ENCODE assay signal across 31 cellular contexts in genomic region chr1:70324683-70325082, GRCh38. TPM values are rescaled to one million over a fixed set of nuclear protein-coding genes. Genes with fewer than 3 reads are reported as not detected.
A peak's percentile ranks its signal among the peaks of the same experiment; 100 is the strongest.
DNase-seq lines count a peak whose midpoint lies in the region; ATAC-seq and TF ChIP-seq lines count a peak whose summit lies in the region.
"Had no signal": no experiment of that assay in that cellular context is flagged by ENCODE, and none has a peak within 500 bp of the region (broad histone marks: within the 10 kb centered on the region; RNA-seq: fewer than 3 reads in every experiment).

No MANE protein-coding gene starts in this region.

- H3K4me3 ChIP-seq in PC-3 (ENCODE audit: low read length) (no peak overlapping the region), endodermal cell (ENCODE audit: low read length) (no peak overlapping the region)
- H3K4me3 ChIP-seq: psoas muscle, sigmoid colon, stomach, thyroid gland had no signal

- H3K4me2 ChIP-seq in PC-3 (ENCODE audit: low read length) = no peak overlapping the region

- H3K9me3 ChIP-seq in PC-3 (ENCODE audit: low read length) (no peaks in the 10 kb centered on the region), endodermal cell (ENCODE audit: control insufficient read depth, low read length) (no peaks in the 10 kb centered on the region)
- H3K9me3 ChIP-seq: BE2C, psoas muscle, sigmoid colon, stomach, thyroid gland had no signal

- no peaks in the 10 kb centered on the region for H3K4me1 Mint-ChIP-seq in endodermal cell
- peaks cover 25% of the 10 kb centered on the region for H3K4me1 Mint-ChIP-seq in Calu3 (ENCODE audit: low read depth, unreplicated experiment)

- H3K27me3 Mint-ChIP-seq in endodermal cell (ENCODE audit: insufficient read depth) = no peaks in the 10 kb centered on the region
- no peaks in the 10 kb centered on the region for H3K27me3 Mint-ChIP-seq in Calu3 (ENCODE audit: unreplicated experiment)
- H3K27me3 Mint-ChIP-seq: activated B cell treated with CpG ODN at 0.5 μM for 24 hours; activated CD4-positive, alpha-beta T cell treated with anti-CD3 and anti-CD28 coated beads, Interleukin-2, amount 10 ng/mL, durations not matched to agents 7 days and 5 days; naive B cell had no signal

- peaks cover 18% of the 10 kb centered on the region; the same call in 1 of the 2 replicates for H3K36me3 ChIP-seq in PC-3 (ENCODE audit: low read depth, low read length)
- peaks cover 47% of the 10 kb centered on the region for H3K36me3 ChIP-seq in endodermal cell (ENCODE audit: control insufficient read depth, insufficient read depth, low read length)
- H3K36me3 ChIP-seq: BE2C, thyroid gland had no signal

- no TSS peak for BruUV-seq in PC-3 (replicated peaks; lab: Mats Ljungman, UMichigan)
- no TSS peak for BruUV-seq in Calu3 (replicated peaks; lab: Mats Ljungman, UMichigan)

- POLR2A ChIA-PET in PC-3 (lab: Charles Lee; ENCODE audit: unreplicated experiment) = no interaction called here

- H3K9me3 Mint-ChIP-seq in endodermal cell (no peaks in the 10 kb centered on the region), Calu3 (ENCODE audit: low read depth, unreplicated experiment) (no peaks in the 10 kb centered on the region)
- H3K9me3 Mint-ChIP-seq: activated B cell treated with CpG ODN at 0.5 μM for 24 hours; activated CD4-positive, alpha-beta T cell treated with anti-CD3 and anti-CD28 coated beads, Interleukin-2, amount 10 ng/mL, durations not matched to agents 7 days and 5 days; naive B cell had no signal

- no peaks in the 10 kb centered on the region for H3K9me2 ChIP-seq in PC-3 (replicated peaks; ENCODE audit: low read length)

- H3K27ac Mint-ChIP-seq in endodermal cell (no peak overlapping the region), Calu3 (ENCODE audit: unreplicated experiment) (no peak overlapping the region)
- H3K27ac Mint-ChIP-seq: activated B cell treated with CpG ODN at 0.5 μM for 24 hours; activated CD4-positive, alpha-beta T cell treated with anti-CD3 and anti-CD28 coated beads, Interleukin-2, amount 10 ng/mL, durations not matched to agents 7 days and 5 days; naive B cell had no signal

- TF ChIP-seq CTCF in C4-2B (conservative IDR thresholded peaks at IDR 0.05) = peak; percentile 56
- TF ChIP-seq CTCF in PC-3 (conservative IDR thresholded peaks at IDR 0.05; ENCODE audit: low read depth, low read length) = peak; percentile 82
- peak; percentile 73 for TF ChIP-seq CTCF in endodermal cell (conservative IDR thresholded peaks at IDR 0.05)
- TF ChIP-seq CTCF in Calu3 (IDR thresholded peaks at IDR 0.05; ENCODE audit: unreplicated experiment) = no peak

- DNase-seq in HT-29 (ENCODE audit: low spot score) (peak; percentile 27), PC-3 (peak; percentile 71), endodermal cell (peak; percentile 57), Calu3 (no peak), GM03348 (ENCODE audit: low spot score) (no peak), left cardiac atrium (no peak), HPDE6-E6E7 (ENCODE audit: extremely low spot score) (no peak)
- DNase-seq: activated B cell treated with CpG ODN at 0.5 μM for 24 hours; activated CD4-positive, alpha-beta T cell treated with anti-CD3 and anti-CD28 coated beads, Interleukin-2, amount 10 ng/mL, durations not matched to agents 7 days and 5 days; activated effector memory CD4-positive, alpha-beta T cell treated with anti-CD3 and anti-CD28 coated beads, Interleukin-2, amount 50 U/mL, for 16 hours; BE2C; caudate nucleus; cortex of kidney; effector memory CD4-positive, alpha-beta T cell; head of caudate nucleus; KBM-7; kidney; midbrain; naive B cell; NCI-H1436 treated with DMSO at 0.1 percent for 48 hours; NCI-H2107; NCI-H345; NCI-H748 treated with DMSO at 0.1 percent for 48 hours; occipital lobe; psoas muscle; sigmoid colon; stimulated activated CD4-positive, alpha-beta T cell treated with anti-CD3 and anti-CD28 coated beads, Interleukin-12 subunit alpha, Interleukin-12 subunit beta, amount 100 ng/mL, for 4 hours; stimulated activated CD4-positive, alpha-beta T cell treated with anti-CD3 and anti-CD28 coated beads, Interleukin-4, amount 100 ng/mL, for 1 hour; stomach; thyroid gland had no signal

- CTCF ChIA-PET in PC-3 (lab: Charles Lee) (no interaction called here), Calu3 (lab: Charles Lee) (no interaction called here)

- H3K36me3 Mint-ChIP-seq in endodermal cell (ENCODE audit: low read depth) = peaks cover 33% of the 10 kb centered on the region
- H3K36me3 Mint-ChIP-seq in Calu3 (ENCODE audit: insufficient read depth, unreplicated experiment) = peaks cover 7% of the 10 kb centered on the region

- no peak overlapping the region for H3K27ac ChIP-seq in C4-2B
- H3K27ac ChIP-seq in PC-3 (ENCODE audit: low read length) = no peak overlapping the region
- no peak overlapping the region for H3K27ac ChIP-seq in endodermal cell (ENCODE audit: low read depth, low read length)
- H3K27ac ChIP-seq: psoas muscle, sigmoid colon, stomach, thyroid gland had no signal

- ATAC-seq in PC-3 (no peak), left cardiac atrium (no peak)
- ATAC-seq: psoas muscle had no signal

- 100% methylated on average over 1 of the region's 1 CpG; no CpG with 5 or more reads in 1 of the 2 experiments for WGBS in endodermal cell (ENCODE audit: insufficient coverage in 1 of 2, insufficient read length in 1 of 2), 2 experiments

- H3K4me1 ChIP-seq in PC-3 (ENCODE audit: insufficient read depth, low read length) (peaks cover 46% of the 10 kb centered on the region), endodermal cell (ENCODE audit: control insufficient read depth, insufficient read depth, low read length) (no peaks in the 10 kb centered on the region)
- H3K4me1 ChIP-seq: BE2C, psoas muscle, sigmoid colon, thyroid gland had no signal

- H3K9ac ChIP-seq in PC-3 (ENCODE audit: low read length) (no peak overlapping the region), endodermal cell (ENCODE audit: extremely low read depth, low read length, poor library complexity, severe bottlenecking) (no peak overlapping the region)

- peaks cover 4% of the 10 kb centered on the region for H3F3A ChIP-seq in PC-3 (ENCODE audit: low read length, unreplicated experiment)

- peaks cover 9% of the 10 kb centered on the region; the same call in 1 of the 2 replicates for H4K20me1 ChIP-seq in PC-3 (ENCODE audit: low read length)

- no peak overlapping the region for H2AFZ ChIP-seq in PC-3 (ENCODE audit: low read length)

- intact Hi-C loops in PC-3 (cut with micrococcal nuclease) (no loop called here), Calu3 (cut with micrococcal nuclease; ENCODE audit: unreplicated experiment) (no loop called here), left cardiac atrium (cut with DNase I) (no loop called here)

- H3K4me3 Mint-ChIP-seq in endodermal cell (no peak overlapping the region), Calu3 (ENCODE audit: low read depth, unreplicated experiment) (no peak overlapping the region)
- H3K4me3 Mint-ChIP-seq: activated B cell treated with CpG ODN at 0.5 μM for 24 hours; activated CD4-positive, alpha-beta T cell treated with anti-CD3 and anti-CD28 coated beads, Interleukin-2, amount 10 ng/mL, durations not matched to agents 7 days and 5 days; naive B cell had no signal

- peaks cover 81% of the 10 kb centered on the region for H3K79me2 ChIP-seq in PC-3 (ENCODE audit: low read length)

- H3K27me3 ChIP-seq in PC-3 (ENCODE audit: low read length) (no peaks in the 10 kb centered on the region), endodermal cell (ENCODE audit: control insufficient read depth, insufficient read depth, low read length, poor library complexity, severe bottlenecking) (no peaks in the 10 kb centered on the region)
- H3K27me3 ChIP-seq: BE2C, sigmoid colon, stomach, thyroid gland had no signal

RNA-seq across cellular contexts. Expression of gene ANKRD13C, which starts 29.8 kb away (rescaled TPM):
- total RNA-seq in HT-29 (2014; rRNA removed; shearing (Covaris generic)) = 24.2 and 28.0 TPM in 2 replicates
- total RNA-seq in PC-3 (2014; rRNA removed) = 38.0 and 41.5 TPM in 2 replicates
- total RNA-seq in endodermal cell = 10 to 100 TPM; 22.6 to 25.2 TPM
- polyA plus RNA-seq in endodermal cell (2013, experiment 1 of 2) = 19.3 TPM
- polyA plus RNA-seq in endodermal cell (2013, experiment 2 of 2) = 20.1 TPM
- total RNA-seq in Calu3 (2022) = 24.6 and 25.2 TPM in 2 replicates
- total RNA-seq in left cardiac atrium = 10 to 100 TPM; 10.7 to 15.1 TPM

Comparison
In these comparisons a context has a peak if more than half of its experiments do, and no peak if none do; other contexts are left out.
1. DNase-seq: peak in HT-29 (single experiment), PC-3 (single experiment) and endodermal cell (single experiment); none in Calu3 (single experiment), GM03348 (single experiment), left cardiac atrium (single experiment) and HPDE6-E6E7 (single experiment).